8 cellular contexts compared by ENCODE assay signal in genomic region chr3:71050521-71051258, GRCh38.
DNase-seq lines count a peak whose midpoint lies in the region; ATAC-seq and TF ChIP-seq lines count a peak whose summit lies in the region.

No MANE protein-coding gene starts in this region.

- H3K4me3 ChIP-seq in left ventricle myocardium inferior (no peak overlapping the region), stomach smooth muscle (ENCODE audit: low read length in 2 of 2) (no peak overlapping the region)

- no peak overlapping the region for H3K9ac ChIP-seq in stomach smooth muscle (ENCODE audit: low read length in 2 of 2)

- DNase-seq in NCI-H510A treated with DMSO at 0.1 percent for 48 hours (lab: John Stamatoyannopoulos, UW) (peak; percentile 41), NCI-H510A (lab: John Stamatoyannopoulos, UW) (no peak), left ventricle myocardium inferior (no peak), DMS53 (lab: John Stamatoyannopoulos, UW) (no peak), GOT3 (lab: John Stamatoyannopoulos, UW) (no peak)
- peak; percentile 42 for DNase-seq in activated CD4-positive, alpha-beta memory T cell treated with anti-CD3 and anti-CD28 coated beads, Interleukin-2, amount 10 ng/mL, durations not matched to agents 7 days and 5 days

- peaks cover 86% of the 10 kb centered on the region for H3K36me3 Mint-ChIP-seq in activated CD4-positive, alpha-beta memory T cell treated with anti-CD3 and anti-CD28 coated beads, Interleukin-2, amount 10 ng/mL, durations not matched to agents 7 days and 5 days (ENCODE audit: low read depth)

- H3K27ac Mint-ChIP-seq in activated CD4-positive, alpha-beta memory T cell treated with anti-CD3 and anti-CD28 coated beads, Interleukin-2, amount 10 ng/mL, durations not matched to agents 7 days and 5 days = peak overlapping the region; percentile 76

- H3K9me3 ChIP-seq in left ventricle myocardium inferior (replicated peaks) (no peaks in the 10 kb centered on the region), stomach smooth muscle (ENCODE audit: control insufficient read depth in 2 of 2, low read length in 2 of 2) (no peaks in the 10 kb centered on the region)

- H3K36me3 ChIP-seq in left ventricle myocardium inferior = peaks cover 25% of the 10 kb centered on the region
- H3K36me3 ChIP-seq in stomach smooth muscle (ENCODE audit: control insufficient read depth in 2 of 2, insufficient read depth in 2 of 2, low read length in 2 of 2) = peaks cover 13 to 23% of the 10 kb centered on the region in 2 donors

- H3K27me3 ChIP-seq in left ventricle myocardium inferior (ENCODE audit: low read depth) = no peaks in the 10 kb centered on the region
- no peaks in the 10 kb centered on the region for H3K27me3 ChIP-seq in stomach smooth muscle (ENCODE audit: control insufficient read depth in 1 of 2, insufficient read depth in 2 of 2, low read length in 2 of 2)

- CTCF ChIA-PET in activated CD4-positive, alpha-beta memory T cell treated with anti-CD3 and anti-CD28 coated beads, Interleukin-2, amount 10 ng/mL, durations not matched to agents 7 days and 5 days (lab: Charles Lee) = interaction anchor here (0.6 to 1.2 kb wide), 3 partner anchors 10 to 44 kb away, joined by 3 to 5 read pairs (median 3); no protein-coding TSS in a partner anchor

- no peaks in the 10 kb centered on the region for H3K9me3 Mint-ChIP-seq in activated CD4-positive, alpha-beta memory T cell treated with anti-CD3 and anti-CD28 coated beads, Interleukin-2, amount 10 ng/mL, durations not matched to agents 7 days and 5 days

- intact Hi-C loops in left ventricle myocardium inferior (cut with micrococcal nuclease) = no loop called here

- no peak for ATAC-seq in GM21423 (IDR thresholded peaks at IDR 0.05; ENCODE audit: unreplicated experiment)

- H3K27ac ChIP-seq in left ventricle myocardium inferior (replicated peaks) (peak overlapping the region; percentile 96), stomach smooth muscle (ENCODE audit: low read length) (peak overlapping the region; percentile 81)

- peaks cover 92% of the 10 kb centered on the region for H3K4me1 Mint-ChIP-seq in activated CD4-positive, alpha-beta memory T cell treated with anti-CD3 and anti-CD28 coated beads, Interleukin-2, amount 10 ng/mL, durations not matched to agents 7 days and 5 days

- POLR2A ChIA-PET in activated CD4-positive, alpha-beta memory T cell treated with anti-CD3 and anti-CD28 coated beads, Interleukin-2, amount 10 ng/mL, durations not matched to agents 7 days and 5 days (lab: Charles Lee) = interaction anchor here (0.7 to 5.7 kb wide), 6 partner anchors 8 to 310 kb away, joined by 3 to 47 read pairs (median 4); no protein-coding TSS in a partner anchor

- no peak for TF ChIP-seq CTCF in left ventricle myocardium inferior (IDR thresholded peaks at IDR 0.05; ENCODE audit: borderline replicate concordance)

- H3K4me3 Mint-ChIP-seq in activated CD4-positive, alpha-beta memory T cell treated with anti-CD3 and anti-CD28 coated beads, Interleukin-2, amount 10 ng/mL, durations not matched to agents 7 days and 5 days = no peak overlapping the region

- no peaks in the 10 kb centered on the region for H3K27me3 Mint-ChIP-seq in activated CD4-positive, alpha-beta memory T cell treated with anti-CD3 and anti-CD28 coated beads, Interleukin-2, amount 10 ng/mL, durations not matched to agents 7 days and 5 days

- H3K4me1 ChIP-seq in left ventricle myocardium inferior (peaks cover 98% of the 10 kb centered on the region), stomach smooth muscle (ENCODE audit: control insufficient read depth, insufficient read depth, low read length) (peaks cover 63% of the 10 kb centered on the region)

Comparison
In these comparisons a context has a peak if more than half of its experiments do, and no peak if none do; other contexts are left out.
1. DNase-seq: peak in NCI-H510A treated with DMSO at 0.1 percent for 48 hours (single experiment) and activated CD4-positive, alpha-beta memory T cell treated with anti-CD3 and anti-CD28 coated beads, Interleukin-2, amount 10 ng/mL, durations not matched to agents 7 days and 5 days (single experiment); none in NCI-H510A (single experiment), left ventricle myocardium inferior (single experiment), DMS53 (single experiment) and GOT3 (single experiment).